10 cellular contexts compared by ENCODE assay signal in genomic region chr6:138944412-138944811, GRCh38. TPM values are rescaled to one million over a fixed set of nuclear protein-coding genes. Genes with fewer than 3 reads are reported as not detected.
DNase-seq lines count a peak whose midpoint lies in the region; ATAC-seq, FAIRE-seq and TF ChIP-seq lines count a peak whose summit lies in the region.
"Had no signal": no experiment of that assay in that cellular context is flagged by ENCODE, and none has a peak within 500 bp of the region (broad histone marks: within the 10 kb centered on the region; RNA-seq: fewer than 3 reads in every experiment).

No MANE protein-coding gene starts in this region.

- H3K27me3 Mint-ChIP-seq in activated naive CD8-positive, alpha-beta T cell treated with anti-CD3 and anti-CD28 coated beads for 36 hours, result no peaks in the 10 kb centered on the region

- H3K36me3 Mint-ChIP-seq in activated naive CD8-positive, alpha-beta T cell treated with anti-CD3 and anti-CD28 coated beads for 36 hours, result peaks cover 39% of the 10 kb centered on the region

- no peaks in the 10 kb centered on the region for H3K4me1 ChIP-seq in MM.1S (ENCODE audit: low read length)

- no peak overlapping the region for H3K4me3 ChIP-seq in MM.1S (ENCODE audit: low read length)
- H3K4me3 ChIP-seq: upper lobe of left lung had no signal

- no peak for TF ChIP-seq CTCF in MM.1S (IDR thresholded peaks at IDR 0.05; ENCODE audit: low read length)

- no peaks in the 10 kb centered on the region for H4K20me1 ChIP-seq in MM.1S (ENCODE audit: insufficient read depth, low read length)

- H3K4me2 ChIP-seq in MM.1S (ENCODE audit: low read depth, low read length), result no peak overlapping the region

- H3K4me3 Mint-ChIP-seq in activated naive CD8-positive, alpha-beta T cell treated with anti-CD3 and anti-CD28 coated beads for 36 hours, result no peak overlapping the region

- ATAC-seq in HG02852 (IDR thresholded peaks at IDR 0.05; ENCODE audit: unreplicated experiment) (peak; percentile 70), left colon (peak; percentile 25), HG03354 (IDR thresholded peaks at IDR 0.05; ENCODE audit: poor library complexity, severe bottlenecking, unreplicated experiment) (no peak), GM19328 (IDR thresholded peaks at IDR 0.05; ENCODE audit: unreplicated experiment) (no peak)

- no peak for TF ChIP-seq POLR2A in GM12892 (IDR thresholded peaks at IDR 0.05; ENCODE audit: low read depth, low read length)

- H3K9ac ChIP-seq in MM.1S (ENCODE audit: low read length), result no peak overlapping the region

- no peak overlapping the region for H3K27ac ChIP-seq in MM.1S (ENCODE audit: low read length)
- H3K27ac ChIP-seq: upper lobe of left lung, VCaP had no signal

- 0 out of 2 replicates have a peak, but pooled peaks cover 2% of the 10 kb centered on the region for H3K36me3 ChIP-seq in MM.1S (replicated peaks; ENCODE audit: insufficient read depth, low read length)

- H3K9me3 Mint-ChIP-seq in activated naive CD8-positive, alpha-beta T cell treated with anti-CD3 and anti-CD28 coated beads for 36 hours, result peaks cover 4% of the 10 kb centered on the region

- peak; percentile 78 for FAIRE-seq in GM12892 (lab: Jason Lieb, UNC)

- no peak for DNase-seq in GM12892 (ENCODE audit: insufficient read length)
- peak; percentile 8 for DNase-seq in activated naive CD8-positive, alpha-beta T cell treated with anti-CD3 and anti-CD28 coated beads for 36 hours
- no peak for DNase-seq in left colon
- DNase-seq in MM.1S, result no peak
- no peak for DNase-seq in NCI-H1930 (lab: John Stamatoyannopoulos, UW)
- DNase-seq: upper lobe of left lung had no signal

- H3F3A ChIP-seq in MM.1S (ENCODE audit: insufficient read depth, low read length), result no peaks in the 10 kb centered on the region

- H3K9me3 ChIP-seq in MM.1S (replicated peaks; ENCODE audit: insufficient read depth, low read length), result no peaks in the 10 kb centered on the region
- H3K9me3 ChIP-seq: upper lobe of left lung had no signal

- H3K9me2 ChIP-seq in MM.1S (replicated peaks; ENCODE audit: insufficient read depth, low read length), result no peaks in the 10 kb centered on the region

- intact Hi-C loops in left colon (cut with DNase I, micrococcal nuclease), result no loop called here

- H2AFZ ChIP-seq in MM.1S (ENCODE audit: low read length), result no peak overlapping the region

- peaks cover 25% of the 10 kb centered on the region for H3K79me2 ChIP-seq in MM.1S (ENCODE audit: low read length)

- H3K27ac Mint-ChIP-seq in activated naive CD8-positive, alpha-beta T cell treated with anti-CD3 and anti-CD28 coated beads for 36 hours, result no peak overlapping the region

- H3K4me1 Mint-ChIP-seq in activated naive CD8-positive, alpha-beta T cell treated with anti-CD3 and anti-CD28 coated beads for 36 hours, result peaks cover 40% of the 10 kb centered on the region

- no peaks in the 10 kb centered on the region for H3K27me3 ChIP-seq in MM.1S (replicated peaks; ENCODE audit: insufficient read depth, low read length)
- H3K27me3 ChIP-seq: upper lobe of left lung had no signal

RNA-seq across cellular contexts. Expression of gene REPS1, which starts 43.6 kb away (rescaled TPM):
- polyA plus RNA-seq in GM12892 (2012; ENCODE audit: missing spikeins), result 32.1 TPM
- total RNA-seq in activated naive CD8-positive, alpha-beta T cell treated with anti-CD3 and anti-CD28 coated beads for 36 hours, result 10 to 100 TPM; 59.7 to 73.2 TPM
- 10 to 100 TPM; 30.2 to 33.2 TPM for total RNA-seq in left colon

Comparison
In these comparisons a context has a peak if more than half of its experiments do, and no peak if none do; other contexts are left out.
1. ATAC-seq: peak in HG02852 (single experiment) and left colon (single experiment); none in HG03354 (single experiment) and GM19328 (single experiment).